In genomic region chr17:47253541-47254402, GRCh38 we compare ENCODE assay signal across 8 cellular contexts.
DNase-seq lines count a peak whose midpoint lies in the region; ATAC-seq lines count a peak whose summit lies in the region.

TSS of gene ITGB3 (plus strand) at chr17:47253827. CDS start at chr17:47253862, 35 bp downstream.

- DNase-seq in NCI-H2081 (lab: John Stamatoyannopoulos, UW): peak; percentile 63 to 68
- no peak for DNase-seq in NCI-H2081 treated with DMSO at 0.1 percent for 48 hours (lab: John Stamatoyannopoulos, UW)
- DNase-seq in NCI-H2227 treated with DMSO at 0.1 percent for 48 hours (lab: John Stamatoyannopoulos, UW): peak; percentile 36
- peak; percentile 52 to 55 for DNase-seq in activated CD4-positive, alpha-beta T cell treated with anti-CD3 and anti-CD28 coated beads, Interleukin-2, amount 50 U/mL, for 4 hours
- peak; percentile 90 for DNase-seq in ecto neural progenitor cell (ENCODE audit: low spot score)
- DNase-seq in medulla oblongata (ENCODE audit: extremely low spot score): peak; percentile 51
- peak; percentile 36 for DNase-seq in stimulated activated CD8-positive, alpha-beta memory T cell treated with anti-CD3 and anti-CD28 coated beads, Interleukin-12 subunit alpha, Interleukin-12 subunit beta, amount 100 ng/mL, for 1 hour (ENCODE audit: low read depth)

- peak; percentile 82 for ATAC-seq in HG02981 (IDR thresholded peaks at IDR 0.05; ENCODE audit: unreplicated experiment)
